1 cellular context compared by ENCODE assay signal in the genomic region with DNA sequence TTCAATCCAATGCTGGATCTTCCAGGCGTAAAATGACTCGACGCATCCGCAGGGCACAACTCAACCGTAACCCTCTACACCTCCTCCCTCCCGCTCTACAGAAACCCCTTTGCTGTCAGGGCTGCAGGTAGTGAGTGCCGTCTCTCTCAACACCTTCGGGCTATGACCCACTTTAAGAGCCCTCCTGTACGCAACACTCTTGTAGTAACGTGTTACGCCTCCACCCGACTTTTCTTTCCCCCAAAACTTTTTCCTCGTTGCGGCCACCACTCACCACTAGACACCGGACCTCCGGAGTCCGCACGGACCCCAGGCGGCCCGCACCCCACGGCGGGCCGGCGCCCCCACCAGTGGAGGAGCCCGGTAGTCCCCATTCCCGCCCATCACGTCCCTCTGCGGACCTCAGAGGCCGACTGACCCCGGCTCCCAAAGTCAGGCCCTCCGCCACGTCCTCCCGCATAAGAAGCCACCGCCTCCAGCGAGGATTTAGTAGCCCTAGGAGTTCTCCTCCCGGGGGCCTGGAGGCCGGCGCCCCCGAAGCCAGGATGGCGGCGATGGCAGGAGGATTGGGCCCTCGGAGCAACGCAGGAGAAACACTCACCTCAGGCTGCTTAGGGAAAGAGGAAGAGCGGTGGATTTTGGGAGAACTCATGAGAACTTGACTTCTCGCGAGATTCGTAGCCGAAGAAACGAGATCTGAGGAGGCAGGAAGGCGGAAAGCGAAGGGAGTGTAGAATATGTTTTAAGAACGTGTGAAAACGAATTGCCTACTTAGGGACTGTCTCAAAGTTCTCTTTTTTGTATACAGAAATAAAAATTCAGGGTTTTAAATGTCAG.
A peak's percentile ranks its signal among the peaks of the same experiment; 100 is the strongest.
TF ChIP-seq lines count a peak whose summit lies in the region.

TSS of gene RPL17 (minus strand) at position 609 of the 837 bp plus-strand sequence.

TF ChIP-seq in HEK293, 187 proteins besides CTCF, POLR2A, EP300 and RAD21 (continued from another document and continues in another):
- TF ChIP-seq, protein P1, sequence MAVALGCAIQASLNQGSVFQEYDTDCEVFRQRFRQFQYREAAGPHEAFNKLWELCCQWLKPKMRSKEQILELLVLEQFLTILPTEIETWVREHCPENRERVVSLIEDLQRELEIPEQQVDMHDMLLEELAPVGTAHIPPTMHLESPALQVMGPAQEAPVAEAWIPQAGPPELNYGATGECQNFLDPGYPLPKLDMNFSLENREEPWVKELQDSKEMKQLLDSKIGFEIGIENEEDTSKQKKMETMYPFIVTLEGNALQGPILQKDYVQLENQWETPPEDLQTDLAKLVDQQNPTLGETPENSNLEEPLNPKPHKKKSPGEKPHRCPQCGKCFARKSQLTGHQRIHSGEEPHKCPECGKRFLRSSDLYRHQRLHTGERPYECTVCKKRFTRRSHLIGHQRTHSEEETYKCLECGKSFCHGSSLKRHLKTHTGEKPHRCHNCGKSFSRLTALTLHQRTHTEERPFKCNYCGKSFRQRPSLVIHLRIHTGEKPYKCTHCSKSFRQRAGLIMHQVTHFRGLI (tag by site-specific recombination; IDR thresholded peaks at IDR 0.05) = 0 out of 2 replicates have a peak, but pooled peaks have one; percentile 29
- TF ChIP-seq ZNF514 (tag by site-specific recombination; IDR thresholded peaks at IDR 0.05) (no peak), ZNF660 (tag by site-specific recombination; IDR thresholded peaks at IDR 0.05) (peak; percentile 80), ZNF777 (tag by site-specific recombination; IDR thresholded peaks at IDR 0.05; ENCODE audit: borderline replicate concordance) (peak; percentile 29; the same call in 1 of the 2 replicates), ZNF600 (tag by site-specific recombination; IDR thresholded peaks at IDR 0.05) (no peak; the same call in 1 of the 2 replicates), GLIS2 (tag by site-specific recombination; IDR thresholded peaks at IDR 0.05) (peak; percentile 61; the same call in 1 of the 2 replicates), REPIN1 (tag by site-specific recombination; IDR thresholded peaks at IDR 0.05; ENCODE audit: low read depth) (no peak), ZNF423 (tag by site-specific recombination; IDR thresholded peaks at IDR 0.05) (peak; percentile 40; the same call in 1 of the 2 replicates), ZSCAN30 (tag by site-specific recombination; IDR thresholded peaks at IDR 0.05) (peak; percentile 98), ZNF629 (tag by site-specific recombination; IDR thresholded peaks at IDR 0.05) (peak; percentile 61), ZNF433 (tag by site-specific recombination; IDR thresholded peaks at IDR 0.05; ENCODE audit: low read depth) (no peak), ZNF37A (tag by site-specific recombination; IDR thresholded peaks at IDR 0.05) (no peak), ZNF394 (tag by site-specific recombination; IDR thresholded peaks at IDR 0.05; ENCODE audit: borderline replicate concordance) (peak; percentile 76), ZNF324 (tag by site-specific recombination; IDR thresholded peaks at IDR 0.05) (peak; percentile 55), ZNF354C (tag by site-specific recombination; IDR thresholded peaks at IDR 0.05; ENCODE audit: borderline replicate concordance, low read depth) (no peak), ZXDB (tag by site-specific recombination; IDR thresholded peaks at IDR 0.05) (peak; percentile 87), ZSCAN23 (tag by site-specific recombination; IDR thresholded peaks at IDR 0.05) (0 out of 2 replicates have a peak, but pooled peaks have one; percentile 45), RBAK (tag by site-specific recombination; IDR thresholded peaks at IDR 0.05) (no peak), SP7 (tag by site-specific recombination; IDR thresholded peaks at IDR 0.05) (peak; percentile 87), ZBTB26 (tag by site-specific recombination; optimal IDR thresholded peaks at IDR 0.05) (peak; percentile 31), ZNF548 (tag by site-specific recombination; IDR thresholded peaks at IDR 0.05) (no peak), SP2 (tag by site-specific recombination; IDR thresholded peaks at IDR 0.05) (peak; percentile 37; the same call in 1 of the 2 replicates), ZNF473 (tag by site-specific recombination; IDR thresholded peaks at IDR 0.05) (no peak), PATZ1 (tag by site-specific recombination; IDR thresholded peaks at IDR 0.05) (0 out of 2 replicates have a peak, but pooled peaks have one; percentile 21), ZBTB1 (tag by site-specific recombination; IDR thresholded peaks at IDR 0.05) (no peak), ZNF664 (tag by site-specific recombination; IDR thresholded peaks at IDR 0.05) (no peak), ZFP69B (tag by site-specific recombination; IDR thresholded peaks at IDR 0.05) (no peak), ZFP41 (tag by site-specific recombination; IDR thresholded peaks at IDR 0.05; ENCODE audit: borderline replicate concordance) (peak; percentile 41; the same call in 1 of the 2 replicates), SP3 (tag by site-specific recombination; IDR thresholded peaks at IDR 0.05) (peak; percentile 69), YY1 (tag by site-specific recombination; IDR thresholded peaks at IDR 0.05) (peak; percentile 87), ZBTB20 (tag by site-specific recombination; IDR thresholded peaks at IDR 0.05) (no peak), ZNF121 (tag by site-specific recombination; IDR thresholded peaks at IDR 0.05) (no peak), ZNF623 (tag by site-specific recombination; IDR thresholded peaks at IDR 0.05) (peak; percentile 32; the same call in 1 of the 2 replicates), KLF16 (tag by site-specific recombination; IDR thresholded peaks at IDR 0.05) (peak; percentile 98)
- TF ChIP-seq, protein P2, sequence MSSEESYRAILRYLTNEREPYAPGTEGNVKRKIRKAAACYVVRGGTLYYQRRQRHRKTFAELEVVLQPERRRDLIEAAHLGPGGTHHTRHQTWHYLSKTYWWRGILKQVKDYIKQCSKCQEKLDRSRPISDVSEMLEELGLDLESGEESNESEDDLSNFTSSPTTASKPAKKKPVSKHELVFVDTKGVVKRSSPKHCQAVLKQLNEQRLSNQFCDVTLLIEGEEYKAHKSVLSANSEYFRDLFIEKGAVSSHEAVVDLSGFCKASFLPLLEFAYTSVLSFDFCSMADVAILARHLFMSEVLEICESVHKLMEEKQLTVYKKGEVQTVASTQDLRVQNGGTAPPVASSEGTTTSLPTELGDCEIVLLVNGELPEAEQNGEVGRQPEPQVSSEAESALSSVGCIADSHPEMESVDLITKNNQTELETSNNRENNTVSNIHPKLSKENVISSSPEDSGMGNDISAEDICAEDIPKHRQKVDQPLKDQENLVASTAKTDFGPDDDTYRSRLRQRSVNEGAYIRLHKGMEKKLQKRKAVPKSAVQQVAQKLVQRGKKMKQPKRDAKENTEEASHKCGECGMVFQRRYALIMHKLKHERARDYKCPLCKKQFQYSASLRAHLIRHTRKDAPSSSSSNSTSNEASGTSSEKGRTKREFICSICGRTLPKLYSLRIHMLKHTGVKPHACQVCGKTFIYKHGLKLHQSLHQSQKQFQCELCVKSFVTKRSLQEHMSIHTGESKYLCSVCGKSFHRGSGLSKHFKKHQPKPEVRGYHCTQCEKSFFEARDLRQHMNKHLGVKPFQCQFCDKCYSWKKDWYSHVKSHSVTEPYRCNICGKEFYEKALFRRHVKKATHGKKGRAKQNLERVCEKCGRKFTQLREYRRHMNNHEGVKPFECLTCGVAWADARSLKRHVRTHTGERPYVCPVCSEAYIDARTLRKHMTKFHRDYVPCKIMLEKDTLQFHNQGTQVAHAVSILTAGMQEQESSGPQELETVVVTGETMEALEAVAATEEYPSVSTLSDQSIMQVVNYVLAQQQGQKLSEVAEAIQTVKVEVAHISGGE (tag by site-specific recombination; conservative IDR thresholded peaks at IDR 0.05; ENCODE audit: low read depth) = peak; percentile 65
- TF ChIP-seq, protein P3, sequence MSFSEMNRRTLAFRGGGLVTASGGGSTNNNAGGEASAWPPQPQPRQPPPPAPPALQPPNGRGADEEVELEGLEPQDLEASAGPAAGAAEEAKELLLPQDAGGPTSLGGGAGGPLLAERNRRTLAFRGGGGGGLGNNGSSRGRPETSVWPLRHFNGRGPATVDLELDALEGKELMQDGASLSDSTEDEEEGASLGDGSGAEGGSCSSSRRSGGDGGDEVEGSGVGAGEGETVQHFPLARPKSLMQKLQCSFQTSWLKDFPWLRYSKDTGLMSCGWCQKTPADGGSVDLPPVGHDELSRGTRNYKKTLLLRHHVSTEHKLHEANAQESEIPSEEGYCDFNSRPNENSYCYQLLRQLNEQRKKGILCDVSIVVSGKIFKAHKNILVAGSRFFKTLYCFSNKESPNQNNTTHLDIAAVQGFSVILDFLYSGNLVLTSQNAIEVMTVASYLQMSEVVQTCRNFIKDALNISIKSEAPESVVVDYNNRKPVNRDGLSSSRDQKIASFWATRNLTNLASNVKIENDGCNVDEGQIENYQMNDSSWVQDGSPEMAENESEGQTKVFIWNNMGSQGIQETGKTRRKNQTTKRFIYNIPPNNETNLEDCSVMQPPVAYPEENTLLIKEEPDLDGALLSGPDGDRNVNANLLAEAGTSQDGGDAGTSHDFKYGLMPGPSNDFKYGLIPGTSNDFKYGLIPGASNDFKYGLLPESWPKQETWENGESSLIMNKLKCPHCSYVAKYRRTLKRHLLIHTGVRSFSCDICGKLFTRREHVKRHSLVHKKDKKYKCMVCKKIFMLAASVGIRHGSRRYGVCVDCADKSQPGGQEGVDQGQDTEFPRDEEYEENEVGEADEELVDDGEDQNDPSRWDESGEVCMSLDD (tag by site-specific recombination; IDR thresholded peaks at IDR 0.05) = peak; percentile 60
- TF ChIP-seq, protein P4, sequence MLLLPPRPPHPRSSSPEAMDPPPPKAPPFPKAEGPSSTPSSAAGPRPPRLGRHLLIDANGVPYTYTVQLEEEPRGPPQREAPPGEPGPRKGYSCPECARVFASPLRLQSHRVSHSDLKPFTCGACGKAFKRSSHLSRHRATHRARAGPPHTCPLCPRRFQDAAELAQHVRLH (tag by site-specific recombination; IDR thresholded peaks at IDR 0.05) = 0 out of 2 replicates have a peak, but pooled peaks have one; percentile 36
- TF ChIP-seq, protein P5, sequence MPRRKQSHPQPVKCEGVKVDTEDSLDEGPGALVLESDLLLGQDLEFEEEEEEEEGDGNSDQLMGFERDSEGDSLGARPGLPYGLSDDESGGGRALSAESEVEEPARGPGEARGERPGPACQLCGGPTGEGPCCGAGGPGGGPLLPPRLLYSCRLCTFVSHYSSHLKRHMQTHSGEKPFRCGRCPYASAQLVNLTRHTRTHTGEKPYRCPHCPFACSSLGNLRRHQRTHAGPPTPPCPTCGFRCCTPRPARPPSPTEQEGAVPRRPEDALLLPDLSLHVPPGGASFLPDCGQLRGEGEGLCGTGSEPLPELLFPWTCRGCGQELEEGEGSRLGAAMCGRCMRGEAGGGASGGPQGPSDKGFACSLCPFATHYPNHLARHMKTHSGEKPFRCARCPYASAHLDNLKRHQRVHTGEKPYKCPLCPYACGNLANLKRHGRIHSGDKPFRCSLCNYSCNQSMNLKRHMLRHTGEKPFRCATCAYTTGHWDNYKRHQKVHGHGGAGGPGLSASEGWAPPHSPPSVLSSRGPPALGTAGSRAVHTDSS (tag by site-specific recombination; IDR thresholded peaks at IDR 0.05) = peak; percentile 73
- TF ChIP-seq, protein P6, sequence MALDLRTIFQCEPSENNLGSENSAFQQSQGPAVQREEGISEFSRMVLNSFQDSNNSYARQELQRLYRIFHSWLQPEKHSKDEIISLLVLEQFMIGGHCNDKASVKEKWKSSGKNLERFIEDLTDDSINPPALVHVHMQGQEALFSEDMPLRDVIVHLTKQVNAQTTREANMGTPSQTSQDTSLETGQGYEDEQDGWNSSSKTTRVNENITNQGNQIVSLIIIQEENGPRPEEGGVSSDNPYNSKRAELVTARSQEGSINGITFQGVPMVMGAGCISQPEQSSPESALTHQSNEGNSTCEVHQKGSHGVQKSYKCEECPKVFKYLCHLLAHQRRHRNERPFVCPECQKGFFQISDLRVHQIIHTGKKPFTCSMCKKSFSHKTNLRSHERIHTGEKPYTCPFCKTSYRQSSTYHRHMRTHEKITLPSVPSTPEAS (tag by site-specific recombination; IDR thresholded peaks at IDR 0.05) = peak; percentile 56
- TF ChIP-seq, protein P7, sequence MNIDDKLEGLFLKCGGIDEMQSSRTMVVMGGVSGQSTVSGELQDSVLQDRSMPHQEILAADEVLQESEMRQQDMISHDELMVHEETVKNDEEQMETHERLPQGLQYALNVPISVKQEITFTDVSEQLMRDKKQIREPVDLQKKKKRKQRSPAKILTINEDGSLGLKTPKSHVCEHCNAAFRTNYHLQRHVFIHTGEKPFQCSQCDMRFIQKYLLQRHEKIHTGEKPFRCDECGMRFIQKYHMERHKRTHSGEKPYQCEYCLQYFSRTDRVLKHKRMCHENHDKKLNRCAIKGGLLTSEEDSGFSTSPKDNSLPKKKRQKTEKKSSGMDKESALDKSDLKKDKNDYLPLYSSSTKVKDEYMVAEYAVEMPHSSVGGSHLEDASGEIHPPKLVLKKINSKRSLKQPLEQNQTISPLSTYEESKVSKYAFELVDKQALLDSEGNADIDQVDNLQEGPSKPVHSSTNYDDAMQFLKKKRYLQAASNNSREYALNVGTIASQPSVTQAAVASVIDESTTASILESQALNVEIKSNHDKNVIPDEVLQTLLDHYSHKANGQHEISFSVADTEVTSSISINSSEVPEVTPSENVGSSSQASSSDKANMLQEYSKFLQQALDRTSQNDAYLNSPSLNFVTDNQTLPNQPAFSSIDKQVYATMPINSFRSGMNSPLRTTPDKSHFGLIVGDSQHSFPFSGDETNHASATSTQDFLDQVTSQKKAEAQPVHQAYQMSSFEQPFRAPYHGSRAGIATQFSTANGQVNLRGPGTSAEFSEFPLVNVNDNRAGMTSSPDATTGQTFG (tag by site-specific recombination; IDR thresholded peaks at IDR 0.05; ENCODE audit: borderline replicate concordance) = no peak
